15 cellular contexts compared by ENCODE assay signal in the genomic region with DNA sequence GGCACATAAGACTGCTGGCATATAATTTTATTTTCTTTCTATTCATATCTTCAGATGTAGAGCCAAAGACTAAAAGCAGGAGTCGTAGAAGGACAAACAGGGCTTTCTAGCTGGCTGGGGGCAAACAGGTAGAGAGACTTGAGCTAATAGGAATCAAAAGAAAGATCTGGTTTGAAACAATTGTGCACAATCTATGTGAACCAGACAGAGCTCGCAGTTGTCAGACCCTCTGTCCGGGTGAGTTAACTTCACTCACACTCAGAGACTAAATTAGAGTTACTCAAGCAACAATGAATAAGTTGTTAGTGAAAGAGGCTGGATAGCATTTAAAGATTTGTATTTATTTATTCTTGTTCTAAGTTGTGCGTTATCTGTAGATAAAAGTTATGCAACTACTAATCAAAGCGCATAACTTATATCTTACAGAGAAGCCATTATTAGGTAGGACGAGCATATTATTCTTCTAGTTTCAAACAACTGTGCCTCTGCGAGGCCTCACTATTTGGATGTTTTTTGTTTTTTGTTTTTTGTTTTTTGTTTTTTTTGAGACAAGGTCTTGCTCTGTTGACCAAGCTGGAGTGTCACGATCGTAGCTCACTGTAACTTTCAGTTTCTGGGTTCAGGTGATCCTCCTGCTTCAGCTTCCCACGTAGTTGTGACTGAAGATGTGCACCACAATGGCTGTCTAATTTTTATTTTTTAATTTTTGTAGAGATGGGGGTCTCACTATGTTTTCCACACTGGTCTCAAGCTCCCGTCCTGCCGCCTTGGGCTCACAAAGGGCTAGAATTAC. TPM values are rescaled to one million over a fixed set of nuclear protein-coding genes. Genes with fewer than 3 reads are reported as not detected.
A peak's percentile ranks its signal among the peaks of the same experiment; 100 is the strongest.
DNase-seq lines count a peak whose midpoint lies in the region; ATAC-seq and TF ChIP-seq lines count a peak whose summit lies in the region.
"Had no signal": no experiment of that assay in that cellular context is flagged by ENCODE, and none has a peak within 500 bp of the region (broad histone marks: within the 10 kb centered on the region; RNA-seq: fewer than 3 reads in every experiment).

No MANE protein-coding gene starts in this region.

- H3K36me3 ChIP-seq in neuronal stem cell (replicated peaks in 1 of 2; ENCODE audit: control insufficient read depth in 2 of 2, insufficient read depth in 2 of 2, low read length in 2 of 2) (no peaks in the 10 kb centered on the region), SJCRH30 (no peaks in the 10 kb centered on the region)
- H3K36me3 ChIP-seq: colonic mucosa had no signal

- H3K79me1 ChIP-seq in neuronal stem cell (ENCODE audit: low read depth, low read length): no peaks in the 10 kb centered on the region

- H3K4me1 Mint-ChIP-seq in activated CD8-positive, alpha-beta T cell treated with anti-CD3 and anti-CD28 coated beads for 36 hours (ENCODE audit: low read depth): peaks cover 62% of the 10 kb centered on the region
- H3K4me1 Mint-ChIP-seq in activated CD8-positive, alpha-beta T cell treated with anti-CD3 and anti-CD28 coated beads, Interleukin-2, amount 10 ng/mL, durations not matched to agents 7 days and 5 days (ENCODE audit: low read depth): peaks cover 38% of the 10 kb centered on the region
- peaks cover 48 to 59% (median 57%) of the 10 kb centered on the region in 3 donors for H3K4me1 Mint-ChIP-seq in T-cell
- H3K4me1 Mint-ChIP-seq in osteocyte (ENCODE audit: unreplicated experiment): peaks cover 27% of the 10 kb centered on the region

- ATAC-seq in activated CD8-positive, alpha-beta T cell treated with anti-CD3 and anti-CD28 coated beads for 36 hours: no peak
- ATAC-seq in activated CD8-positive, alpha-beta T cell treated with anti-CD3 and anti-CD28 coated beads, Interleukin-2, amount 10 ng/mL, durations not matched to agents 7 days and 5 days: no peak
- ATAC-seq in GM18873 (IDR thresholded peaks at IDR 0.05; ENCODE audit: low FRiP score, unreplicated experiment) (peak; percentile 33), T-cell (replicated peaks in 1 of 4) (no peak)
- ATAC-seq: SK-N-SH treated with all-trans-retinoic acid at 6 μM for 48 hours had no signal

- intact Hi-C loops in activated CD8-positive, alpha-beta T cell treated with anti-CD3 and anti-CD28 coated beads for 36 hours (cut with micrococcal nuclease): no loop called here

- H3K27me3 Mint-ChIP-seq in activated CD8-positive, alpha-beta T cell treated with anti-CD3 and anti-CD28 coated beads for 36 hours: no peaks in the 10 kb centered on the region
- H3K27me3 Mint-ChIP-seq in activated CD8-positive, alpha-beta T cell treated with anti-CD3 and anti-CD28 coated beads, Interleukin-2, amount 10 ng/mL, durations not matched to agents 7 days and 5 days (ENCODE audit: low read depth): no peaks in the 10 kb centered on the region
- H3K27me3 Mint-ChIP-seq in T-cell (no peaks in the 10 kb centered on the region), osteocyte (ENCODE audit: unreplicated experiment) (no peaks in the 10 kb centered on the region)

- CTCF ChIA-PET in activated CD8-positive, alpha-beta T cell treated with anti-CD3 and anti-CD28 coated beads for 36 hours (lab: Charles Lee): interaction anchor here (2.1 kb wide), 1 partner anchor 54 kb away, joined by 10 read pairs; no protein-coding TSS in a partner anchor
- CTCF ChIA-PET in activated CD8-positive, alpha-beta T cell treated with anti-CD3 and anti-CD28 coated beads, Interleukin-2, amount 10 ng/mL, durations not matched to agents 7 days and 5 days (lab: Charles Lee): interaction anchor here (0.9 kb wide), 1 partner anchor 242 kb away, joined by 3 read pairs; no protein-coding TSS in a partner anchor
- CTCF ChIA-PET in T-cell (lab: Charles Lee): interaction anchor here (0.5 to 0.7 kb wide), 3 partner anchors 22 to 56 kb away, joined by 3 to 5 read pairs (median 3); no protein-coding TSS in a partner anchor

- no peaks in the 10 kb centered on the region for H3K9me3 Mint-ChIP-seq in activated CD8-positive, alpha-beta T cell treated with anti-CD3 and anti-CD28 coated beads for 36 hours
- no peaks in the 10 kb centered on the region for H3K9me3 Mint-ChIP-seq in activated CD8-positive, alpha-beta T cell treated with anti-CD3 and anti-CD28 coated beads, Interleukin-2, amount 10 ng/mL, durations not matched to agents 7 days and 5 days (ENCODE audit: insufficient read depth)
- H3K9me3 Mint-ChIP-seq in T-cell (no peaks in the 10 kb centered on the region), osteocyte (ENCODE audit: unreplicated experiment) (no peaks in the 10 kb centered on the region)

- H3K4me3 ChIP-seq in neuronal stem cell (ENCODE audit: low read length in 2 of 2): no peak overlapping the region
- H3K4me3 ChIP-seq in SJCRH30: no peak overlapping the region
- H3K4me3 ChIP-seq: colonic mucosa had no signal

- no peak overlapping the region for H3K23ac ChIP-seq in neuronal stem cell (ENCODE audit: low read depth, low read length, poor library complexity)

- H3K9me3 ChIP-seq in neuronal stem cell (replicated peaks in 1 of 2; ENCODE audit: control insufficient read depth in 2 of 2, insufficient read depth in 1 of 2, low read depth in 1 of 2, low read length in 2 of 2) (no peaks in the 10 kb centered on the region), SJCRH30 (replicated peaks) (no peaks in the 10 kb centered on the region)
- H3K9me3 ChIP-seq: Caco-2, colonic mucosa had no signal

- no peak overlapping the region for H3K18ac ChIP-seq in neuronal stem cell (ENCODE audit: low read length)

- no peak overlapping the region for H2BK5ac ChIP-seq in neuronal stem cell (ENCODE audit: low read length)

- peak overlapping the region; percentile 11 for H3K27ac Mint-ChIP-seq in activated CD8-positive, alpha-beta T cell treated with anti-CD3 and anti-CD28 coated beads for 36 hours
- no peak overlapping the region for H3K27ac Mint-ChIP-seq in activated CD8-positive, alpha-beta T cell treated with anti-CD3 and anti-CD28 coated beads, Interleukin-2, amount 10 ng/mL, durations not matched to agents 7 days and 5 days
- peak overlapping the region; percentile 33 to 74 for H3K27ac Mint-ChIP-seq in T-cell
- no peak overlapping the region for H3K27ac Mint-ChIP-seq in osteocyte (ENCODE audit: unreplicated experiment)

- no peak overlapping the region for H2BK120ac ChIP-seq in neuronal stem cell (ENCODE audit: low read depth, low read length)

- H3K27ac ChIP-seq in neuronal stem cell (replicated peaks; ENCODE audit: low read length) (no peak overlapping the region), SJCRH30 (no peak overlapping the region)
- H3K27ac ChIP-seq: colonic mucosa had no signal

- WGBS in neuronal stem cell (ENCODE audit: extremely low coverage in 2 of 2, insufficient read length in 2 of 2, insufficient replicate concordance in 1 of 2), 2 donors: no CpG with 5 or more reads among the region's 12 CpGs

- POLR2A ChIA-PET in activated CD8-positive, alpha-beta T cell treated with anti-CD3 and anti-CD28 coated beads for 36 hours (lab: Charles Lee): interaction anchor here (1.0 to 1.1 kb wide), 2 partner anchors 26 to 29 kb away, joined by 3 read pairs; no protein-coding TSS in a partner anchor
- POLR2A ChIA-PET in activated CD8-positive, alpha-beta T cell treated with anti-CD3 and anti-CD28 coated beads, Interleukin-2, amount 10 ng/mL, durations not matched to agents 7 days and 5 days (lab: Charles Lee): interaction anchor here (0.5 kb wide), 1 partner anchor 238 kb away, joined by 3 read pairs; no protein-coding TSS in a partner anchor
- POLR2A ChIA-PET in T-cell (lab: Charles Lee): interaction anchor here in 1 of 2 donors (0.7 kb wide), 1 partner anchor 199 kb away, joined by 3 read pairs; no protein-coding TSS in a partner anchor

- no peak for DNase-seq in activated CD8-positive, alpha-beta T cell treated with anti-CD3 and anti-CD28 coated beads for 36 hours
- DNase-seq in activated CD8-positive, alpha-beta T cell treated with anti-CD3 and anti-CD28 coated beads, Interleukin-2, amount 10 ng/mL, durations not matched to agents 7 days and 5 days: no peak
- DNase-seq in T-cell: no peak
- no peak for DNase-seq in neuronal stem cell (ENCODE audit: low spot score)
- DNase-seq in globus pallidus (ENCODE audit: low spot score): no peak
- DNase-seq in SJCRH30: no peak
- no peak for DNase-seq in osteocyte (ENCODE audit: extremely low spot score, unreplicated experiment)
- DNase-seq: Caco-2; colonic mucosa; erythroblast; NCI-H1105; NCI-H2227 treated with DMSO at 0.1 percent for 48 hours; stimulated activated CD4-positive, alpha-beta T cell treated with anti-CD3 and anti-CD28 coated beads, Interleukin-4, amount 100 ng/mL, for 24 hours had no signal

- no peak overlapping the region for H3K4me3 Mint-ChIP-seq in activated CD8-positive, alpha-beta T cell treated with anti-CD3 and anti-CD28 coated beads for 36 hours
- H3K4me3 Mint-ChIP-seq in activated CD8-positive, alpha-beta T cell treated with anti-CD3 and anti-CD28 coated beads, Interleukin-2, amount 10 ng/mL, durations not matched to agents 7 days and 5 days: no peak overlapping the region
- H3K4me3 Mint-ChIP-seq in T-cell: peak overlapping the region in 1 of 3 donors; percentile 18
- H3K4me3 Mint-ChIP-seq in osteocyte (ENCODE audit: unreplicated experiment): no peak overlapping the region

- H4K8ac ChIP-seq in neuronal stem cell (ENCODE audit: low read depth, low read length): no peak overlapping the region

- no peak overlapping the region for H3K4me2 ChIP-seq in neuronal stem cell (ENCODE audit: insufficient read depth, low read length, poor library complexity, severe bottlenecking)

- H3K14ac ChIP-seq in neuronal stem cell (ENCODE audit: low read length): no peak overlapping the region

- H3K4me1 ChIP-seq in neuronal stem cell (ENCODE audit: control insufficient read depth in 2 of 2, insufficient read depth in 1 of 2, low read depth in 1 of 2, low read length in 2 of 2) (peaks cover 2 to 8% of the 10 kb centered on the region in 2 donors), SJCRH30 (no peaks in the 10 kb centered on the region)
- H3K4me1 ChIP-seq: Caco-2, colonic mucosa had no signal

- peak overlapping the region; percentile 12 for H2AFZ ChIP-seq in neuronal stem cell (ENCODE audit: low read length)

- no peak overlapping the region for H2BK15ac ChIP-seq in neuronal stem cell (ENCODE audit: low read length)

- H2BK12ac ChIP-seq in neuronal stem cell (ENCODE audit: low read length): no peak overlapping the region

- no peak overlapping the region for H3K9ac ChIP-seq in neuronal stem cell (ENCODE audit: low read depth, low read length, poor library complexity)

- no peak overlapping the region for H3K4ac ChIP-seq in neuronal stem cell (ENCODE audit: low read length)

- H3K27me3 ChIP-seq in neuronal stem cell (ENCODE audit: control insufficient read depth in 3 of 3, insufficient read depth in 3 of 3, low read depth in 1 of 3, low read length in 3 of 3) (no peaks in the 10 kb centered on the region), SJCRH30 (no peaks in the 10 kb centered on the region)
- H3K27me3 ChIP-seq: colonic mucosa had no signal

- TF ChIP-seq CTCF in activated CD8-positive, alpha-beta T cell treated with anti-CD3 and anti-CD28 coated beads for 36 hours (IDR thresholded peaks at IDR 0.05): no peak
- no peak for TF ChIP-seq CTCF in osteocyte (IDR thresholded peaks at IDR 0.05)

- no peak overlapping the region for H4K91ac ChIP-seq in neuronal stem cell (ENCODE audit: low read depth, low read length, poor library complexity)

- peaks cover 26% of the 10 kb centered on the region for H3K36me3 Mint-ChIP-seq in activated CD8-positive, alpha-beta T cell treated with anti-CD3 and anti-CD28 coated beads for 36 hours (ENCODE audit: low read depth)
- H3K36me3 Mint-ChIP-seq in activated CD8-positive, alpha-beta T cell treated with anti-CD3 and anti-CD28 coated beads, Interleukin-2, amount 10 ng/mL, durations not matched to agents 7 days and 5 days (ENCODE audit: low read depth): peaks cover 61% of the 10 kb centered on the region
- H3K36me3 Mint-ChIP-seq in T-cell: peaks cover 47% of the 10 kb centered on the region
- H3K36me3 Mint-ChIP-seq in osteocyte (ENCODE audit: unreplicated experiment): peaks cover 3% of the 10 kb centered on the region

- no peak overlapping the region for H2AK5ac ChIP-seq in neuronal stem cell (ENCODE audit: low read depth, low read length)

RNA-seq across cellular contexts. Expression of a gene that starts 13.2 kb away (rescaled TPM):
- 10 to 100 TPM; 51.2 to 53.7 TPM for total RNA-seq in activated CD8-positive, alpha-beta T cell treated with anti-CD3 and anti-CD28 coated beads for 36 hours
- 10 to 100 TPM; 85.9 to 90.1 TPM for total RNA-seq in activated CD8-positive, alpha-beta T cell treated with anti-CD3 and anti-CD28 coated beads, Interleukin-2, amount 10 ng/mL, durations not matched to agents 7 days and 5 days
- total RNA-seq in T-cell (100 to 1,000 TPM in 1 of 5 donors, 10 to 100 TPM in 4; 82.3 to 102 (median 86.3) TPM), osteocyte (40.8 and 44.1 TPM in 2 replicates)
- polyA plus RNA-seq in neuronal stem cell (2013, experiment 1 of 2): 2.2 TPM
- polyA plus RNA-seq in neuronal stem cell (2013, experiment 2 of 2): 2.7 TPM
- total RNA-seq in SJCRH30 (2014; rRNA removed; shearing (Covaris generic)): 28.2 and 35.3 TPM in 2 replicates

RNA-seq across cellular contexts. Expression of a gene that starts 46.3 kb away (rescaled TPM):
- 10 to 100 TPM; 43.0 to 44.5 TPM for total RNA-seq in activated CD8-positive, alpha-beta T cell treated with anti-CD3 and anti-CD28 coated beads for 36 hours
- total RNA-seq in activated CD8-positive, alpha-beta T cell treated with anti-CD3 and anti-CD28 coated beads, Interleukin-2, amount 10 ng/mL, durations not matched to agents 7 days and 5 days: 10 to 100 TPM; 93.0 to 96.0 TPM
- total RNA-seq in T-cell: 100 to 1,000 TPM in 1 of 5 donors, 10 to 100 TPM in 4; 40.4 to 162 (median 71.6) TPM
- not detected for polyA plus RNA-seq in neuronal stem cell (2013, experiment 1 of 2)
- not detected for polyA plus RNA-seq in neuronal stem cell (2013, experiment 2 of 2)
- 4.2 and 6.7 TPM in 2 replicates for total RNA-seq in SJCRH30 (2014; rRNA removed; shearing (Covaris generic))
- 3.5 and 4.4 TPM in 2 replicates for total RNA-seq in osteocyte

Comparison
In these comparisons a context has a peak if more than half of its experiments do, and no peak if none do; other contexts are left out.
1. H3K27ac Mint-ChIP-seq: peak in activated CD8-positive, alpha-beta T cell treated with anti-CD3 and anti-CD28 coated beads for 36 hours (single experiment) and T-cell (2 of 2); none in activated CD8-positive, alpha-beta T cell treated with anti-CD3 and anti-CD28 coated beads, Interleukin-2, amount 10 ng/mL, durations not matched to agents 7 days and 5 days (single experiment) and osteocyte (single experiment).